1 cellular context compared by ENCODE assay signal in genomic region chr3:128313181-128313725, GRCh38.
TF ChIP-seq lines count a peak whose summit lies in the region.

No MANE protein-coding gene starts in this region.

TF ChIP-seq in SK-N-SH, 30 proteins besides CTCF, POLR2A, EP300 and RAD21 (continued from another document):
- TF ChIP-seq MXI1 (IDR thresholded peaks at IDR 0.05; ENCODE audit: low read depth, low read length) (no peak), EZH2phosphoT487 (IDR thresholded peaks at IDR 0.05; ENCODE audit: borderline replicate concordance, low read depth) (no peak), FOXJ3 (CRISPR knock-in tag; IDR thresholded peaks at IDR 0.05) (no peak), GATA2 (CRISPR knock-in tag; IDR thresholded peaks at IDR 0.05) (no peak), YY1 (IDR thresholded peaks at IDR 0.05; ENCODE audit: low read depth) (no peak), TCF12 (IDR thresholded peaks at IDR 0.05) (no peak), NRF1 (IDR thresholded peaks at IDR 0.05; ENCODE audit: low read depth, low read length) (no peak), ZBTB33 (IDR thresholded peaks at IDR 0.05; ENCODE audit: borderline replicate concordance, low read depth) (no peak), GABPA (IDR thresholded peaks at IDR 0.05; ENCODE audit: low read depth) (no peak), FOSL2 (IDR thresholded peaks at IDR 0.05; ENCODE audit: borderline replicate concordance, low read depth) (no peak), IRF3 (IDR thresholded peaks at IDR 0.05; ENCODE audit: low read depth, low read length) (no peak), RXRA (IDR thresholded peaks at IDR 0.05; ENCODE audit: borderline replicate concordance, low read depth) (no peak), REST (IDR thresholded peaks at IDR 0.05; ENCODE audit: low read depth, low read length) (no peak), RFX5 (IDR thresholded peaks at IDR 0.05; ENCODE audit: low read length) (no peak), RCOR1 (IDR thresholded peaks at IDR 0.05; ENCODE audit: low read length) (no peak)
